ENCODE assay signal across 14 cellular contexts in genomic region chr17:50955667-50956120, GRCh38.
DNase-seq lines count a peak whose midpoint lies in the region; ATAC-seq, FAIRE-seq and TF ChIP-seq lines count a peak whose summit lies in the region.
"Had no signal": no experiment of that assay in that cellular context is flagged by ENCODE, and none has a peak within 500 bp of the region (broad histone marks: within the 10 kb centered on the region; RNA-seq: fewer than 3 reads in every experiment).

No MANE protein-coding gene starts in this region.

- H3K27ac ChIP-seq in kidney (ENCODE audit: low read depth in 2 of 2, low read length in 2 of 2) = peak overlapping the region; percentile 76 to 80

- H3K36me3 ChIP-seq in Caco-2 (ENCODE audit: control insufficient read depth, insufficient read depth, low read length) (no peaks in the 10 kb centered on the region), adipocyte (ENCODE audit: control insufficient read depth, insufficient read depth, low read length, severe bottlenecking) (peaks cover 9% of the 10 kb centered on the region), kidney (ENCODE audit: control insufficient read depth in 1 of 2, insufficient read depth in 2 of 2, low read length in 2 of 2) (peaks cover 2 to 5% of the 10 kb centered on the region in 2 donors)

- TF ChIP-seq CTCF in Caco-2 (IDR thresholded peaks at IDR 0.05; ENCODE audit: insufficient read depth in 1 of 2, low read depth in 1 of 2, low read length in 1 of 2, severe bottlenecking in 1 of 2, unreplicated experiment in 1 of 2) (no peak), kidney (IDR thresholded peaks at IDR 0.05; ENCODE audit: borderline replicate concordance, extremely low read depth, insufficient read depth) (no peak), retinal pigment epithelial cell (conservative IDR thresholded peaks at IDR 0.05; ENCODE audit: low read depth, low read length) (no peak)

- no peaks in the 10 kb centered on the region for H3K27me3 Mint-ChIP-seq in Caco-2 (ENCODE audit: insufficient read depth, unreplicated experiment)
- no peaks in the 10 kb centered on the region for H3K27me3 Mint-ChIP-seq in activated CD8-positive, alpha-beta T cell treated with anti-CD3 and anti-CD28 coated beads, Interleukin-2, amount 10 ng/mL, durations not matched to agents 7 days and 5 days (ENCODE audit: low read depth)
- H3K27me3 Mint-ChIP-seq: activated naive CD8-positive, alpha-beta T cell treated with anti-CD3 and anti-CD28 coated beads for 36 hours had no signal

- H3K9me3 ChIP-seq in Caco-2 = no peaks in the 10 kb centered on the region
- H3K9me3 ChIP-seq in adipocyte (ENCODE audit: control insufficient read depth, low read length) = no peaks in the 10 kb centered on the region
- no peaks in the 10 kb centered on the region for H3K9me3 ChIP-seq in kidney (ENCODE audit: control insufficient read depth in 1 of 2, low read length in 2 of 2)

- no peak for ATAC-seq in HG03025 (IDR thresholded peaks at IDR 0.05; ENCODE audit: low FRiP score, unreplicated experiment)
- no peak for ATAC-seq in activated CD8-positive, alpha-beta T cell treated with anti-CD3 and anti-CD28 coated beads, Interleukin-2, amount 10 ng/mL, durations not matched to agents 7 days and 5 days
- ATAC-seq: HCT116 had no signal

- peaks cover 13% of the 10 kb centered on the region for H3K36me3 Mint-ChIP-seq in Caco-2 (ENCODE audit: insufficient read depth, unreplicated experiment)
- no peaks in the 10 kb centered on the region for H3K36me3 Mint-ChIP-seq in activated CD8-positive, alpha-beta T cell treated with anti-CD3 and anti-CD28 coated beads, Interleukin-2, amount 10 ng/mL, durations not matched to agents 7 days and 5 days (ENCODE audit: low read depth)
- H3K36me3 Mint-ChIP-seq: IgD-negative memory B cell had no signal

- H3K27me3 ChIP-seq in Caco-2 (replicated peaks; ENCODE audit: control insufficient read depth, insufficient read depth, low read length) = no peaks in the 10 kb centered on the region
- no peaks in the 10 kb centered on the region for H3K27me3 ChIP-seq in adipocyte (replicated peaks; ENCODE audit: control insufficient read depth, insufficient read depth, low read length)

- CTCF ChIA-PET in Caco-2 (lab: Charles Lee) = interaction anchor here (1.0 to 8.0 kb wide), 7 partner anchors 72 to 179 kb away, joined by 3 to 186 read pairs (median 12); partner anchors contain the start of gene TOB1
- CTCF ChIA-PET in activated CD8-positive, alpha-beta T cell treated with anti-CD3 and anti-CD28 coated beads, Interleukin-2, amount 10 ng/mL, durations not matched to agents 7 days and 5 days (lab: Charles Lee) = interaction anchor here (0.5 to 15.6 kb wide), 10 partner anchors 10 to 208 kb away, joined by 3 to 351 read pairs (median 12); partner anchors contain the start of gene TOB1

- FAIRE-seq in kidney (lab: Jason Lieb, UNC) = no peak

- H3K4me3 ChIP-seq in Caco-2 (ENCODE audit: low read depth, low read length) (no peak overlapping the region), adipocyte (ENCODE audit: low read length) (no peak overlapping the region), kidney (ENCODE audit: low read length in 2 of 2) (no peak overlapping the region), retinal pigment epithelial cell (ENCODE audit: low read length) (no peak overlapping the region)

- POLR2A ChIA-PET in Caco-2 (lab: Charles Lee) = interaction anchor here (2.4 to 2.6 kb wide), 2 partner anchors 90 to 103 kb away, joined by 14 to 23 read pairs; partner anchors contain the start of gene TOB1
- POLR2A ChIA-PET in activated CD8-positive, alpha-beta T cell treated with anti-CD3 and anti-CD28 coated beads, Interleukin-2, amount 10 ng/mL, durations not matched to agents 7 days and 5 days (lab: Charles Lee) = interaction anchor here (2.0 to 13.9 kb wide), 3 partner anchors 28 to 90 kb away, joined by 7 to 163 read pairs (median 16); partner anchors contain the start of gene TOB1

- no peak overlapping the region for H3K27ac Mint-ChIP-seq in Caco-2 (ENCODE audit: unreplicated experiment)
- no peak overlapping the region for H3K27ac Mint-ChIP-seq in activated CD8-positive, alpha-beta T cell treated with anti-CD3 and anti-CD28 coated beads, Interleukin-2, amount 10 ng/mL, durations not matched to agents 7 days and 5 days
- H3K27ac Mint-ChIP-seq: activated naive CD8-positive, alpha-beta T cell treated with anti-CD3 and anti-CD28 coated beads for 36 hours; IgD-negative memory B cell; T-helper 1 cell treated with Interleukin-12 subunit alpha and Interleukin-12 subunit beta and Interleukin-4 antibody, amounts not matched to agents 30 μg/mL and 1 μg/mL, for 36 hours had no signal

- intact Hi-C loops in Caco-2 (cut with micrococcal nuclease; ENCODE audit: unreplicated experiment) = loop anchor here (1.0 to 5.0 kb wide), 5 partner anchors 37 to 473 kb away; partner anchors contain the start of gene SPATA20
- intact Hi-C loops in kidney (cut with DNase I) = loop anchor here (10.0 kb wide), 1 partner anchor 411 kb away; the partner anchor contains the start of gene SPATA20

- H3K9ac ChIP-seq in adipocyte (ENCODE audit: low read length) = peak overlapping the region; percentile 76
- H3K9ac ChIP-seq in kidney (ENCODE audit: low read length in 2 of 2) = peak overlapping the region in 1 of 2 donors; percentile 67

- peaks cover 14% of the 10 kb centered on the region for H3K4me1 ChIP-seq in Caco-2
- peaks cover 27% of the 10 kb centered on the region for H3K4me1 ChIP-seq in adipocyte (ENCODE audit: control insufficient read depth, insufficient read depth, low read length)
- H3K4me1 ChIP-seq in kidney (ENCODE audit: control insufficient read depth in 1 of 2, insufficient read depth in 1 of 2, low read depth in 1 of 2, low read length in 2 of 2) = peaks cover 18 to 26% of the 10 kb centered on the region in 2 donors

- TSS peak; percentile 8 for BruUV-seq in Caco-2 (replicated peaks; lab: Mats Ljungman, UMichigan)

- peaks cover 16% of the 10 kb centered on the region for H3K4me1 Mint-ChIP-seq in Caco-2 (ENCODE audit: low read depth, unreplicated experiment)
- peaks cover 29% of the 10 kb centered on the region for H3K4me1 Mint-ChIP-seq in activated CD8-positive, alpha-beta T cell treated with anti-CD3 and anti-CD28 coated beads, Interleukin-2, amount 10 ng/mL, durations not matched to agents 7 days and 5 days (ENCODE audit: low read depth)

- peak in 1 of 2 experiments; percentile 40 for DNase-seq in Caco-2
- DNase-seq in adipocyte (ENCODE audit: low read depth) = no peak
- no peak for DNase-seq in kidney
- DNase-seq in retinal pigment epithelial cell (ENCODE audit: low read depth) = peak; percentile 68
- no peak for DNase-seq in NCI-H2081 treated with DMSO at 0.1 percent for 48 hours (lab: John Stamatoyannopoulos, UW)
- no peak for DNase-seq in activated CD8-positive, alpha-beta T cell treated with anti-CD3 and anti-CD28 coated beads, Interleukin-2, amount 10 ng/mL, durations not matched to agents 7 days and 5 days
- no peak for DNase-seq in inferior parietal cortex (ENCODE audit: extremely low spot score)
- DNase-seq: activated naive CD8-positive, alpha-beta T cell treated with anti-CD3 and anti-CD28 coated beads for 36 hours; effector CD8-positive, alpha-beta T cell; NCI-H1694 had no signal

- H3K9me3 Mint-ChIP-seq in Caco-2 (ENCODE audit: unreplicated experiment) = no peaks in the 10 kb centered on the region
- H3K9me3 Mint-ChIP-seq in activated CD8-positive, alpha-beta T cell treated with anti-CD3 and anti-CD28 coated beads, Interleukin-2, amount 10 ng/mL, durations not matched to agents 7 days and 5 days (ENCODE audit: insufficient read depth) = no peaks in the 10 kb centered on the region
- H3K9me3 Mint-ChIP-seq: activated naive CD8-positive, alpha-beta T cell treated with anti-CD3 and anti-CD28 coated beads for 36 hours; IgD-negative memory B cell; T-helper 1 cell treated with Interleukin-12 subunit alpha and Interleukin-12 subunit beta and Interleukin-4 antibody, amounts not matched to agents 30 μg/mL and 1 μg/mL, for 36 hours had no signal

- H3K4me3 Mint-ChIP-seq in Caco-2 (ENCODE audit: unreplicated experiment) = no peak overlapping the region
- no peak overlapping the region for H3K4me3 Mint-ChIP-seq in activated CD8-positive, alpha-beta T cell treated with anti-CD3 and anti-CD28 coated beads, Interleukin-2, amount 10 ng/mL, durations not matched to agents 7 days and 5 days
- H3K4me3 Mint-ChIP-seq: activated naive CD8-positive, alpha-beta T cell treated with anti-CD3 and anti-CD28 coated beads for 36 hours; IgD-negative memory B cell; T-helper 1 cell treated with Interleukin-12 subunit alpha and Interleukin-12 subunit beta and Interleukin-4 antibody, amounts not matched to agents 30 μg/mL and 1 μg/mL, for 36 hours had no signal
